ENCODE assay signal across 15 cellular contexts in genomic region chr7:157572622-157573021, GRCh38.
"Had no signal": no experiment of that assay in that cellular context is flagged by ENCODE, and none has a peak within 500 bp of the region (broad histone marks: within the 10 kb centered on the region; RNA-seq: fewer than 3 reads in every experiment).

No MANE protein-coding gene starts in this region.

- H3K27ac ChIP-seq: colonic mucosa, foreskin keratinocyte, hepatocyte, parathyroid adenoma, psoas muscle had no signal

- H2AFZ ChIP-seq: hepatocyte, parathyroid adenoma had no signal

- H3K9me3 ChIP-seq: colonic mucosa, mucosa of descending colon, psoas muscle had no signal

- ATAC-seq: foreskin keratinocyte; left colon; mucosa of descending colon; naive thymus-derived CD8-positive, alpha-beta T cell; psoas muscle had no signal

- DNase-seq: colonic mucosa; dermis blood vessel endothelial cell; foreskin keratinocyte; left colon; mammary epithelial cell; mucosa of descending colon; naive thymus-derived CD8-positive, alpha-beta T cell; psoas muscle; retina; small intestine; stimulated activated CD4-positive, alpha-beta T cell treated with anti-CD3 and anti-CD28 coated beads, Interleukin-2, amount 100 ng/mL, for 48 hours; stimulated activated naive CD4-positive, alpha-beta T cell treated with Interleukin-2 at 50 U/mL for 16 hours; trophoblast cell had no signal

- H3K9me3 Mint-ChIP-seq: naive thymus-derived CD8-positive, alpha-beta T cell had no signal

- H3K79me2 ChIP-seq: hepatocyte, parathyroid adenoma had no signal

- FAIRE-seq: small intestine had no signal

- H3K4me3 Mint-ChIP-seq: naive thymus-derived CD8-positive, alpha-beta T cell had no signal

- H3K4me1 ChIP-seq: colonic mucosa, foreskin keratinocyte, parathyroid adenoma, psoas muscle had no signal

- H3K27me3 ChIP-seq: colonic mucosa, foreskin keratinocyte, hepatocyte had no signal

- H3K36me3 ChIP-seq: colonic mucosa had no signal

- H3K9ac ChIP-seq: parathyroid adenoma had no signal

- H3K4me3 ChIP-seq: colonic mucosa, hepatocyte, mucosa of descending colon, psoas muscle had no signal

- H3K4me2 ChIP-seq: hepatocyte had no signal
